ENCODE assay signal across 1 cellular context in the genomic region with DNA sequence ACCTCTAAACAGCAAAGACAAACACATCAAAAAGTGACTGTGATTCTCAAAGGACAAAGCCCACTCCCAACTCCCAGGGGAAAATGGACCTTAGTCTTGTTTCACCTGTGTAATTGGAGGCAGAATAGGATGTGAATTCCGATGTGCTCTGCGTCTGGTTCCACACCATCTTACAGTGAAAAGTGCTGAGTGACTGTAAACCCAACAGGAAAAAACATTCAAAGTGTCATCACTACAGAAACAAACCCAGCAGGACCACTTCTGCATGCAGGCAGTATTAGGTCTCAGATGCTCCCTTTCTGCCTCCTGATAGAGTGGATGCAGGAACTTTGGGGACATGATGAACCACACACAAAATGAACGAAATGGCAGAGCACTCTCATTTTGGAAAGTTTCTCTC.
TF ChIP-seq lines count a peak whose summit lies in the region.

No MANE protein-coding gene starts in this region.

TF ChIP-seq in HepG2, 621 proteins besides CTCF, POLR2A, EP300 and RAD21 (continued from another document):
- no peak for TF ChIP-seq ETV6 (CRISPR knock-in tag; conservative IDR thresholded peaks at IDR 0.05)
- TF ChIP-seq GTF3A (CRISPR knock-in tag; conservative IDR thresholded peaks at IDR 0.05) = no peak
- TF ChIP-seq ZNF431 (CRISPR knock-in tag; IDR thresholded peaks at IDR 0.05; ENCODE audit: borderline replicate concordance, low read depth) = no peak
- no peak for TF ChIP-seq ZBTB1 (CRISPR knock-in tag; IDR thresholded peaks at IDR 0.05; ENCODE audit: borderline replicate concordance)
- no peak for TF ChIP-seq ZNF629 (CRISPR knock-in tag; conservative IDR thresholded peaks at IDR 0.05)
- TF ChIP-seq, protein P1, sequence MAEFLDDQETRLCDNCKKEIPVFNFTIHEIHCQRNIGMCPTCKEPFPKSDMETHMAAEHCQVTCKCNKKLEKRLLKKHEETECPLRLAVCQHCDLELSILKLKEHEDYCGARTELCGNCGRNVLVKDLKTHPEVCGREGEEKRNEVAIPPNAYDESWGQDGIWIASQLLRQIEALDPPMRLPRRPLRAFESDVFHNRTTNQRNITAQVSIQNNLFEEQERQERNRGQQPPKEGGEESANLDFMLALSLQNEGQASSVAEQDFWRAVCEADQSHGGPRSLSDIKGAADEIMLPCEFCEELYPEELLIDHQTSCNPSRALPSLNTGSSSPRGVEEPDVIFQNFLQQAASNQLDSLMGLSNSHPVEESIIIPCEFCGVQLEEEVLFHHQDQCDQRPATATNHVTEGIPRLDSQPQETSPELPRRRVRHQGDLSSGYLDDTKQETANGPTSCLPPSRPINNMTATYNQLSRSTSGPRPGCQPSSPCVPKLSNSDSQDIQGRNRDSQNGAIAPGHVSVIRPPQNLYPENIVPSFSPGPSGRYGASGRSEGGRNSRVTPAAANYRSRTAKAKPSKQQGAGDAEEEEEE (CRISPR knock-in tag; IDR thresholded peaks at IDR 0.05; ENCODE audit: borderline replicate concordance) = no peak
- no peak for TF ChIP-seq PAWR (CRISPR knock-in tag; IDR thresholded peaks at IDR 0.05; ENCODE audit: borderline replicate concordance)
- 0 out of 4 replicates have a peak, but pooled peaks of 1 of the 2 experiments have one; percentile 10 for TF ChIP-seq MAFK (conservative IDR thresholded peaks at IDR 0.05 in 1 of 2, IDR thresholded peaks at IDR 0.05 in 1 of 2; ENCODE audit: low read length in 2 of 2)
- TF ChIP-seq, protein P2, sequence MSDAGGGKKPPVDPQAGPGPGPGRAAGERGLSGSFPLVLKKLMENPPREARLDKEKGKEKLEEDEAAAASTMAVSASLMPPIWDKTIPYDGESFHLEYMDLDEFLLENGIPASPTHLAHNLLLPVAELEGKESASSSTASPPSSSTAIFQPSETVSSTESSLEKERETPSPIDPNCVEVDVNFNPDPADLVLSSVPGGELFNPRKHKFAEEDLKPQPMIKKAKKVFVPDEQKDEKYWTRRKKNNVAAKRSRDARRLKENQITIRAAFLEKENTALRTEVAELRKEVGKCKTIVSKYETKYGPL (CRISPR knock-in tag; IDR thresholded peaks at IDR 0.05) = no peak
- no peak for TF ChIP-seq SP2 (CRISPR knock-in tag; IDR thresholded peaks at IDR 0.05)
- no peak for TF ChIP-seq SNRNP70 (IDR thresholded peaks at IDR 0.05; ENCODE audit: low read depth, low read length)
- TF ChIP-seq ZNF746 (CRISPR knock-in tag; IDR thresholded peaks at IDR 0.05) = no peak
- TF ChIP-seq, protein P3, sequence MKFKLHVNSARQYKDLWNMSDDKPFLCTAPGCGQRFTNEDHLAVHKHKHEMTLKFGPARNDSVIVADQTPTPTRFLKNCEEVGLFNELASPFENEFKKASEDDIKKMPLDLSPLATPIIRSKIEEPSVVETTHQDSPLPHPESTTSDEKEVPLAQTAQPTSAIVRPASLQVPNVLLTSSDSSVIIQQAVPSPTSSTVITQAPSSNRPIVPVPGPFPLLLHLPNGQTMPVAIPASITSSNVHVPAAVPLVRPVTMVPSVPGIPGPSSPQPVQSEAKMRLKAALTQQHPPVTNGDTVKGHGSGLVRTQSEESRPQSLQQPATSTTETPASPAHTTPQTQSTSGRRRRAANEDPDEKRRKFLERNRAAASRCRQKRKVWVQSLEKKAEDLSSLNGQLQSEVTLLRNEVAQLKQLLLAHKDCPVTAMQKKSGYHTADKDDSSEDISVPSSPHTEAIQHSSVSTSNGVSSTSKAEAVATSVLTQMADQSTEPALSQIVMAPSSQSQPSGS (CRISPR knock-in tag; IDR thresholded peaks at IDR 0.05) = no peak
